Comparison of ENCODE assay signal across 12 cellular contexts in the genomic region with DNA sequence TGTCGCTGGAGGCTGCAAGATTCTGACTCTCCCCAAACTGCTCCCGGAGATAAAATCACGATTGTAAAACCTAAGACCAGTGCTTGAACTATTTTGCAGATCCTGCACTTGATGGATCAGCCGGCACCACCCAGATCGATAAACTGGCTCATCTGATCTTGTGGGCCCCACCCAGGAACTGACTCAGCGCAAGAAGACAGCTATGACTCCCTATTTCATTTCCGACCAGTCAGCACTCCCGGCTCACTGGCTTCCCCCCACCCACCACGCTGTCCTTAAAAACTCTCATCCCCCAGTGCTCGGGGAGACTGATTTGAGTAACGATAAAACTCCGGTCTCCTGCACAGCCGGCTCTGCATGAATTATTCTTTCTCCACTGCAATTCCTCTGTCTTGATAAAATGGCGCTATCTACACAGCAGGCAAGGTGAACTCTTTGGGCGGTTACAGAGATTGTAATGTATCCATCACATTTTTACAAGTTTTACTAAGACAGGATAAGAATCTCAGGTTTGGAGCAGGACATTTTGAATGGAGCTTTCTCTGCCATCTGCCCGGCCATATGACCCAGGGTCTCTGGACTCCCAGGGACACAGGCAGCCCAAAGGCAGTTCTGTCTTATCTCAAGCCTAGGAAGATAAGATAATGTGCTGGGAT. TPM values are rescaled to one million over a fixed set of nuclear protein-coding genes. Genes with fewer than 3 reads are reported as not detected.
DNase-seq lines count a peak whose midpoint lies in the region; ATAC-seq, FAIRE-seq and TF ChIP-seq lines count a peak whose summit lies in the region.
"Had no signal": no experiment of that assay in that cellular context is flagged by ENCODE, and none has a peak within 500 bp of the region (broad histone marks: within the 10 kb centered on the region; RNA-seq: fewer than 3 reads in every experiment).

No MANE protein-coding gene starts in this region.

- H3K4me3 ChIP-seq in brain microvascular endothelial cell (ENCODE audit: low read depth, low read length) (no peak overlapping the region), kidney (ENCODE audit: low read length in 2 of 2) (no peak overlapping the region), tibial artery (no peak overlapping the region)
- H3K4me3 ChIP-seq: pancreas had no signal

- no peak for ATAC-seq in HG02885 (IDR thresholded peaks at IDR 0.05; ENCODE audit: poor library complexity, unreplicated experiment)
- ATAC-seq in GM19324 (IDR thresholded peaks at IDR 0.05; ENCODE audit: low FRiP score, unreplicated experiment): no peak
- ATAC-seq: pancreas had no signal

- H3K27me3 ChIP-seq in brain microvascular endothelial cell (replicated peaks) (no peaks in the 10 kb centered on the region), tibial artery (no peaks in the 10 kb centered on the region)
- H3K27me3 ChIP-seq: pancreas had no signal

- H3K4me1 ChIP-seq in kidney (ENCODE audit: control insufficient read depth in 1 of 2, insufficient read depth in 1 of 2, low read depth in 1 of 2, low read length in 2 of 2) (no peaks in the 10 kb centered on the region), tibial artery (no peaks in the 10 kb centered on the region)
- H3K4me1 ChIP-seq: pancreas had no signal

- H3K36me3 ChIP-seq in brain microvascular endothelial cell (replicated peaks) (no peaks in the 10 kb centered on the region), kidney (ENCODE audit: control insufficient read depth in 1 of 2, insufficient read depth in 2 of 2, low read length in 2 of 2) (no peaks in the 10 kb centered on the region), tibial artery (no peaks in the 10 kb centered on the region)
- H3K36me3 ChIP-seq: pancreas had no signal

- TF ChIP-seq CTCF in brain microvascular endothelial cell (IDR thresholded peaks at IDR 0.05; ENCODE audit: low read depth, low read length, missing control alignments) (no peak), kidney (IDR thresholded peaks at IDR 0.05; ENCODE audit: borderline replicate concordance, extremely low read depth, insufficient read depth) (no peak), tibial artery (IDR thresholded peaks at IDR 0.05) (no peak)

- no peak overlapping the region for H3K9ac ChIP-seq in kidney (ENCODE audit: low read length in 2 of 2)

- DNase-seq in H54 (ENCODE audit: insufficient read length, low spot score) (peak; percentile 54), T-helper 22 cell (ENCODE audit: low read depth) (peak; percentile 36), brain microvascular endothelial cell (peak; percentile 34), kidney (no peak), tibial artery (no peak)
- DNase-seq in stimulated activated CD4-positive, alpha-beta T cell treated with anti-CD3 and anti-CD28 coated beads, Interleukin-15, amount 100 ng/mL, for 48 hours (ENCODE audit: low read depth in 2 of 2): peak; percentile 26 to 54
- DNase-seq: NCI-H1092 treated with DMSO at 0.1 percent for 48 hours, T-helper 9 cell had no signal

- TF ChIP-seq POLR2A in H54 (IDR thresholded peaks at IDR 0.05; ENCODE audit: low read depth, low read length): no peak

- intact Hi-C loops in kidney (cut with DNase I): no loop called here
- intact Hi-C loops in tibial artery (cut with DNase I; ENCODE audit: low total_unique reads): no loop called here

- no peaks in the 10 kb centered on the region for H3K9me3 ChIP-seq in kidney (ENCODE audit: control insufficient read depth in 1 of 2, low read length in 2 of 2)
- H3K9me3 ChIP-seq in tibial artery: no peaks in the 10 kb centered on the region
- H3K9me3 ChIP-seq: pancreas had no signal

- FAIRE-seq in H54 (lab: Jason Lieb, UNC) (peak; percentile 83), kidney (lab: Jason Lieb, UNC) (no peak)
- FAIRE-seq: pancreas had no signal

- in situ Hi-C loops in brain microvascular endothelial cell (cut with HindIII; ENCODE audit: low pct_ligation_motif_present, low sequenced_read_pairs): no loop called here

- H3K27ac ChIP-seq in brain microvascular endothelial cell (no peak overlapping the region), kidney (ENCODE audit: low read depth in 2 of 2, low read length in 2 of 2) (no peak overlapping the region), tibial artery (no peak overlapping the region)
- H3K27ac ChIP-seq: pancreas had no signal

RNA-seq across cellular contexts. Expression of gene PPP1R26, which starts 10.6 kb away (rescaled TPM):
- total RNA-seq in kidney: 22.0 TPM
- polyA plus RNA-seq in kidney (ENCODE audit: insufficient read depth, low read depth, low replicate concordance): 10.2 TPM

RNA-seq across cellular contexts. Expression of gene MRPS2, which starts 31.5 kb away (rescaled TPM):
- total RNA-seq in kidney: 29.1 TPM
- polyA plus RNA-seq in kidney (ENCODE audit: insufficient read depth, low read depth, low replicate concordance): 92.7 TPM

RNA-seq across cellular contexts. Expression of gene LCN1, which starts 52.2 kb away (rescaled TPM):
- not detected for total RNA-seq in kidney
- polyA plus RNA-seq in kidney (ENCODE audit: insufficient read depth, low read depth, low replicate concordance): not detected
- total RNA-seq: glomerular endothelial cell, pancreas had no signal
- polyA plus RNA-seq: pancreas had no signal

Comparison
In these comparisons a context has a peak if more than half of its experiments do, and no peak if none do; other contexts are left out.
1. DNase-seq: peak in H54 (single experiment), T-helper 22 cell (single experiment), brain microvascular endothelial cell (single experiment) and stimulated activated CD4-positive, alpha-beta T cell treated with anti-CD3 and anti-CD28 coated beads, Interleukin-15, amount 100 ng/mL, for 48 hours (2 of 2); none in kidney (single experiment) and tibial artery (0 of 2).